ENCODE assay signal across 26 cellular contexts in the genomic region with DNA sequence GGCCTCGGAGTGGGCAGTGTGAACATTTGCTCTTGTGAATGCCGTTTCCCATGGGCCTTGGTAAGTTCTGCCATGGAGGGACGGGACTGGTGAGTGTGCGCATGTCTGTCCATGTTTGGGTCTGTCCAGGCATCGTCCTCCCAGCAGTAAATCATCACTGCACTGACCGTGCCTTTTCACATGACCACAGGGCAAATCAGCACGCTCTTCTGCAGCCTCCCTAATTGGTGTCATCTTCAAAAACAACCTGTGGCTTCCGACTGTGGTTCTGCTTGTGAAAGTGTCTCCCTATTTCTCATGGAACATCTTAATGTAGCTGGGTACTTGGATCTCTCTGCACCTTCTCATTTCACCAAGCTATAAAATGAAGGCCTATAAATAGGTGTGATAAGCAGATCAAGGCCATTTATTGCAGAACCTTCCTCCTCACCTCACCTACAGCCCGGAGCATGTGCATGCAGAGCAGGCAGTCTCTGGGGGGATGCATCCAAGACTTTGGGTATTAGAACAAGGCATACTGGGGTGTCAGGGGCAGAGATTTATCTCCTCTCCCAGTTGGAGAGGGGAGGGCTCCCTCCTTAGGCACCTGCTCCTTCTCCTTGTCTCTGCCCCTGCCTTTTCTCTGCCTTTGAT.
"Had no signal": no experiment of that assay in that cellular context is flagged by ENCODE, and none has a peak within 500 bp of the region (broad histone marks: within the 10 kb centered on the region; RNA-seq: fewer than 3 reads in every experiment).

No MANE protein-coding gene starts in this region.

- H3K4me1 ChIP-seq: pancreas, stomach, thyroid gland, upper lobe of right lung had no signal

- H3K36me3 ChIP-seq: pancreas, stomach, thyroid gland, upper lobe of right lung had no signal

- H3K9me3 ChIP-seq: pancreas, stomach, thyroid gland, upper lobe of right lung had no signal

- H3K27ac Mint-ChIP-seq: activated CD4-positive, alpha-beta T cell treated with anti-CD3 and anti-CD28 coated beads for 36 hours; activated CD8-positive, alpha-beta memory T cell treated with anti-CD3 and anti-CD28 coated beads, Interleukin-2, amount 10 ng/mL, durations not matched to agents 7 days and 5 days; activated CD8-positive, alpha-beta T cell treated with anti-CD3 and anti-CD28 coated beads, Interleukin-2, amount 10 ng/mL, durations not matched to agents 7 days and 5 days; activated naive CD8-positive, alpha-beta T cell; activated T-helper 2 cell treated with anti-CD3 and anti-CD28 coated beads, Interferon-gamma antibody, Interleukin-2, Interleukin-4, amounts not matched to agents 10 μg/mL and 5 μg/mL and 100 μg/mL, durations not matched to agents 14 hours and 24 hours and 36 hours; mesothelial cell of epicardium; naive B cell; stimulated activated naive B cell treated with anti-CD40 and anti-IgM and Interleukin-4, amounts not matched to agents 10 μg/mL and 1 μg/mL and 100 μg/mL, for 72 hours; T-cell had no signal

- H3K4me3 ChIP-seq: pancreas, smooth muscle cell, stomach, thyroid gland, upper lobe of right lung had no signal

- H3K27ac ChIP-seq: pancreas, stomach, thyroid gland, upper lobe of right lung had no signal

- H3K9me3 Mint-ChIP-seq: activated T-helper 2 cell treated with anti-CD3 and anti-CD28 coated beads, Interferon-gamma antibody, Interleukin-2, Interleukin-4, amounts not matched to agents 10 μg/mL and 5 μg/mL and 100 μg/mL, durations not matched to agents 14 hours and 24 hours and 36 hours; mesothelial cell of epicardium; T-cell; T-helper 2 cell treated with Interferon-gamma antibody and Interleukin-4, amounts not matched to agents 5 μg/mL and 100 μg/mL, for 36 hours had no signal

- H3K4me3 Mint-ChIP-seq: activated CD4-positive, alpha-beta T cell treated with anti-CD3 and anti-CD28 coated beads for 36 hours; activated CD8-positive, alpha-beta memory T cell treated with anti-CD3 and anti-CD28 coated beads, Interleukin-2, amount 10 ng/mL, durations not matched to agents 7 days and 5 days; activated CD8-positive, alpha-beta T cell treated with anti-CD3 and anti-CD28 coated beads, Interleukin-2, amount 10 ng/mL, durations not matched to agents 7 days and 5 days; activated naive CD8-positive, alpha-beta T cell; mesothelial cell of epicardium; naive B cell; stimulated activated naive B cell treated with anti-CD40 and anti-IgM and Interleukin-4, amounts not matched to agents 10 μg/mL and 1 μg/mL and 100 μg/mL, for 72 hours; T-helper 2 cell treated with Interferon-gamma antibody and Interleukin-4, amounts not matched to agents 5 μg/mL and 100 μg/mL, for 36 hours had no signal

- DNase-seq: activated CD4-positive, alpha-beta T cell treated with anti-CD3 and anti-CD28 coated beads for 36 hours; activated CD4-positive, CD25-positive, alpha-beta regulatory T cell; activated CD8-positive, alpha-beta memory T cell treated with anti-CD3 and anti-CD28 coated beads, Interleukin-2, amount 10 ng/mL, durations not matched to agents 7 days and 5 days; activated CD8-positive, alpha-beta T cell treated with anti-CD3 and anti-CD28 coated beads, Interleukin-2, amount 10 ng/mL, durations not matched to agents 7 days and 5 days; activated T-cell treated with anti-CD3 and anti-CD28 coated beads, Interleukin-2, amount 50 U/mL, for 48 hours; anterior cingulate cortex; cortex of kidney; foreskin fibroblast; left cardiac atrium; naive B cell; pancreas; stimulated activated CD4-positive, alpha-beta T cell treated with anti-CD3 and anti-CD28 coated beads, Interleukin-1b, Interleukin-23, amount 100 ng/mL, for 48 hours; stimulated activated CD4-positive, alpha-beta T cell treated with anti-CD3 and anti-CD28 coated beads, Interleukin-4, amount 100 ng/mL, for 4 hours; stimulated activated CD8-positive, alpha-beta memory T cell treated with anti-CD3 and anti-CD28 coated beads, Interleukin-4, amount 100 ng/mL, for 48 hours; stimulated activated naive B cell treated with anti-CD40 and anti-IgM and Interleukin-4, amounts not matched to agents 10 μg/mL and 1 μg/mL and 100 μg/mL, for 72 hours; stomach; T-cell; thyroid gland; upper lobe of right lung had no signal

- H3K36me3 Mint-ChIP-seq: activated CD8-positive, alpha-beta memory T cell treated with anti-CD3 and anti-CD28 coated beads, Interleukin-2, amount 10 ng/mL, durations not matched to agents 7 days and 5 days; activated naive CD8-positive, alpha-beta T cell; T-cell had no signal

- H3K27me3 Mint-ChIP-seq: activated CD4-positive, alpha-beta T cell treated with anti-CD3 and anti-CD28 coated beads for 36 hours; activated CD8-positive, alpha-beta memory T cell treated with anti-CD3 and anti-CD28 coated beads, Interleukin-2, amount 10 ng/mL, durations not matched to agents 7 days and 5 days; activated naive CD8-positive, alpha-beta T cell; T-cell had no signal

- H3K27me3 ChIP-seq: pancreas, thyroid gland, upper lobe of right lung had no signal

- ATAC-seq: activated CD4-positive, alpha-beta T cell treated with anti-CD3 and anti-CD28 coated beads for 36 hours; activated CD8-positive, alpha-beta memory T cell treated with anti-CD3 and anti-CD28 coated beads, Interleukin-2, amount 10 ng/mL, durations not matched to agents 7 days and 5 days; activated CD8-positive, alpha-beta T cell treated with anti-CD3 and anti-CD28 coated beads, Interleukin-2, amount 10 ng/mL, durations not matched to agents 7 days and 5 days; esophagus mucosa; left cardiac atrium; pancreas; sciatic nerve; stimulated activated naive B cell treated with anti-CD40 and anti-IgM and Interleukin-4, amounts not matched to agents 10 μg/mL and 1 μg/mL and 100 μg/mL, for 72 hours; T-cell; upper lobe of right lung had no signal
